ENCODE assay signal across 28 cellular contexts in the genomic region with DNA sequence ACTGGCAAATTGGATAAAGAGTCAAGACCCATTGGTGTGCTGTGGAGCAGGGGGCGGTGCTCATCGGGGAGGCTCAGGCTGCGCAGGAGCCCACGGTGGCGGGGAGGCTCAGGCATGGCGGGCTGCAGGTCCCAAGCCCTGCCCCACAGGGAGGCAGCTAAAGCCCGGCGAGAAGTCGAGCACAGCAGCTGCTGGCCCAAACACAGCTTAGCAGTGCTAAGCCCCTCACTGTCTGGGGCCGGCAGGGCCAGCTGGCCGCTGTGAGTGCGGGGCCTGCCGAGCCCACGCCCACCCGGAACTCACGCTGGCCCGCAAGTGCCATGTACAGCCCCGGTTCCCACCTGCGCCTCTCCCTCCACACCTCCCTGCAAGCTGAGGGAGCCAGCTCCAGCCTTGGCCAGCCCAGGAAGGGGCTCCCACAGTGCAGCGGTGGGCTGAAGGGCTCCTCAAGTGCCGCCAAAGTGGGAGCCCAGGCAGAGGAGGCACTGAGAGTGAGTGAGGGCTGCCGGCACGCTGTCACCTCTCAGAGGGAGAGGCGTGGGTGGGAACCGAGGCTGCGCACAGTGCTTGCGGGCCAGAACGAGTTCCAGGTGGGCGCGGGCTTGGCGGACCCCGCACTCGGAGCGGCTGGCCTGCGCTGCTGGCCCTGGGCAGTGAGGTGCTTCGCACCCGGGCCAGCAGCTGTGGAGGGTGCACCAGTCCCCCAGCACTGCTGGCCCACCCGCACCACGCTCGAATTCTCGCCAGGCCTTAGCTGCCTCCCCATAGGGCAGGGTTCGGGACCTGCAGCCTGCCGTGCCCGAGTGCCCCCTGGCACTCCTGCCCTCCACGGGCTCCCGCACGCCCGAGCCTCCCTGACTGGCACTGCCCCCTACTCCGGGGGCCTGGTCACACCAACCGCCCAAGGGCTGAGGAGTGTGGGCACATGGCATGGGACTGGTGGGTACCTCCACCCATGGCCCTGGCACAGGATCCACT.
"Had no signal": no experiment of that assay in that cellular context is flagged by ENCODE, and none has a peak within 500 bp of the region (broad histone marks: within the 10 kb centered on the region; RNA-seq: fewer than 3 reads in every experiment).

No MANE protein-coding gene starts in this region.

- H3K27me3 ChIP-seq: body of pancreas, esophagus muscularis mucosa, foreskin keratinocyte, gastrocnemius medialis had no signal

- H3K4me1 ChIP-seq: body of pancreas, foreskin keratinocyte, gastrocnemius medialis had no signal

- FAIRE-seq: colon had no signal

- H3K36me3 ChIP-seq: gastrocnemius medialis had no signal

- ATAC-seq: activated CD4-positive, alpha-beta T cell treated with anti-CD3 and anti-CD28 coated beads for 36 hours; activated CD8-positive, alpha-beta memory T cell treated with anti-CD3 and anti-CD28 coated beads, Interleukin-2, amount 10 ng/mL, durations not matched to agents 7 days and 5 days; activated CD8-positive, alpha-beta T cell treated with anti-CD3 and anti-CD28 coated beads, Interleukin-2, amount 10 ng/mL, durations not matched to agents 7 days and 5 days; activated naive CD4-positive, alpha-beta T cell treated with anti-CD3 and anti-CD28 coated beads, Interleukin-2, amount 50 U/mL, for 72 hours; body of pancreas; effector memory CD8-positive, alpha-beta T cell; foreskin keratinocyte; gastrocnemius medialis; T-helper 17 cell had no signal

- H3K27ac ChIP-seq: body of pancreas, esophagus muscularis mucosa, foreskin keratinocyte, gastrocnemius medialis had no signal

- H3K9me3 ChIP-seq: body of pancreas, esophagus muscularis mucosa, gastrocnemius medialis had no signal

- H3K4me3 ChIP-seq: body of pancreas, esophagus muscularis mucosa, gastrocnemius medialis had no signal

- DNase-seq: activated CD4-positive, alpha-beta memory T cell treated with anti-CD3 and anti-CD28 coated beads for 36 hours; activated CD4-positive, alpha-beta T cell treated with anti-CD3 and anti-CD28 coated beads for 36 hours; activated CD4-positive, alpha-beta T cell treated with anti-CD3 and anti-CD28 coated beads, Interleukin-2, amount 10 ng/mL, durations not matched to agents 24 days and 14 days; activated CD4-positive, CD25-positive, alpha-beta regulatory T cell; activated CD4-positive, CD25-positive, alpha-beta regulatory T cell treated with anti-CD3 and anti-CD28 coated beads, Interleukin-2, amount 50 U/mL, for 72 hours; activated CD8-positive, alpha-beta memory T cell treated with anti-CD3 and anti-CD28 coated beads, Interleukin-2, amount 10 ng/mL, durations not matched to agents 7 days and 5 days; activated CD8-positive, alpha-beta memory T cell treated with anti-CD3 and anti-CD28 coated beads, Interleukin-2, amount 50 U/mL, for 4 hours; activated CD8-positive, alpha-beta T cell treated with anti-CD3 and anti-CD28 coated beads, Interleukin-2, amount 10 ng/mL, durations not matched to agents 7 days and 5 days; activated gamma-delta T cell; activated naive CD4-positive, alpha-beta T cell; activated naive CD4-positive, alpha-beta T cell treated with anti-CD3 and anti-CD28 coated beads, Interleukin-2, amount 10 ng/mL, durations not matched to agents 7 days and 5 days; activated naive CD8-positive, alpha-beta T cell treated with anti-CD3 and anti-CD28 coated beads, Interleukin-2, amount 10 ng/mL, durations not matched to agents 7 days and 5 days; activated T-cell treated with anti-CD3 and anti-CD28 coated beads, Interleukin-2, amount 50 U/mL, for 1 hour; activated T-cell treated with anti-CD3 and anti-CD28 coated beads, Interleukin-2, amount 50 U/mL, for 48 hours; body of pancreas; caudate nucleus; cortex of kidney; dermis blood vessel endothelial cell; effector CD4-positive, alpha-beta T cell; effector memory CD8-positive, alpha-beta T cell; foreskin keratinocyte; gastrocnemius medialis; glutamatergic neuron; T-helper 1 cell; T-helper 17 cell had no signal
